ENCODE assay signal across 28 cellular contexts in the genomic region with DNA sequence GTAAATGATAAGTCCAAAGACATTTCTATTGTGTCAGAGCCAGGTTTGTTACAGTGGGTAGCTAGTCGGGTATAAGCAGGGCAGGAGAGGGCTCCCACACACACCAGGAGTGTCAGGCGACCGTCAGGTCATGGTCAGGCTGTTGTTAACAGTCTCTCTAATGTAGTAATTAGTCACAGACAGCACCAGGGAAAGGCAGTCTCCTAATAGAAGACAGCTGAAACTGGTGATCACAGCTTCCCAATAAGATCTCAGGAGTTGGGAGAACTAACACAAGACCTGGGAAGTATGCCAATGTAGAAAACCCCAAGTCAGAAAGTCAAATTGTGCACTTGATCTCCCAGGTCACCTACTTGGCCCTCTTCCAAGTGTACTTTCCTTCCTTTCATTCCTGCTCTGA. TPM values are rescaled to one million over a fixed set of nuclear protein-coding genes. Genes with fewer than 3 reads are reported as not detected.
DNase-seq lines count a peak whose midpoint lies in the region; ATAC-seq and TF ChIP-seq lines count a peak whose summit lies in the region.
"Had no signal": no experiment of that assay in that cellular context is flagged by ENCODE, and none has a peak within 500 bp of the region (broad histone marks: within the 10 kb centered on the region; RNA-seq: fewer than 3 reads in every experiment).

No MANE protein-coding gene starts in this region.

- no peaks in the 10 kb centered on the region for H3K36me3 Mint-ChIP-seq in Calu3 (ENCODE audit: insufficient read depth, unreplicated experiment)
- H3K36me3 Mint-ChIP-seq: activated naive CD4-positive, alpha-beta T cell treated with anti-CD3 and anti-CD28 coated beads, Interleukin-2, amount 50 U/mL, for 24 hours; IgD-negative memory B cell; naive thymus-derived CD8-positive, alpha-beta T cell; type B pancreatic cell had no signal

- no peak for ATAC-seq in HG03097 (IDR thresholded peaks at IDR 0.05; ENCODE audit: low FRiP score, unreplicated experiment)
- no peak for ATAC-seq in left ventricle myocardium superior
- ATAC-seq: activated CD4-positive, CD25-positive, alpha-beta regulatory T cell treated with anti-CD3 and anti-CD28 coated beads, Interleukin-2, amount 50 U/mL, for 24 hours; activated T-cell treated with anti-CD3 and anti-CD28 coated beads, Interleukin-2, amount 50 U/mL, for 72 hours; naive thymus-derived CD8-positive, alpha-beta T cell had no signal

- in situ Hi-C loops in mammary epithelial cell (cut with MboI; ENCODE audit: low sequenced_read_pairs in 2 of 2), result no loop called here

- TF ChIP-seq POLR2A in sigmoid colon (IDR thresholded peaks at IDR 0.05), result no peak

- no peaks in the 10 kb centered on the region for H3K36me3 ChIP-seq in mammary epithelial cell (ENCODE audit: insufficient read depth, low read length)
- no peaks in the 10 kb centered on the region for H3K36me3 ChIP-seq in sigmoid colon
- H3K36me3 ChIP-seq: ascending aorta, BLaER1, right atrium auricular region had no signal

- no peaks in the 10 kb centered on the region for H3K4me1 ChIP-seq in mammary epithelial cell (ENCODE audit: insufficient read depth, low read length)
- H3K4me1 ChIP-seq in sigmoid colon, result no peaks in the 10 kb centered on the region
- H3K4me1 ChIP-seq: ascending aorta, Caco-2, right atrium auricular region had no signal

- no peak overlapping the region for H2AFZ ChIP-seq in mammary epithelial cell (ENCODE audit: low read depth, low read length)

- BruUV-seq in Calu3 (replicated peaks; lab: Mats Ljungman, UMichigan), result no TSS peak
- BruUV-seq in mammary epithelial cell (replicated peaks; lab: Mats Ljungman, UMichigan), result no TSS peak

- H3K4me3 ChIP-seq in mammary epithelial cell (replicated peaks in 1 of 3; ENCODE audit: insufficient read depth in 1 of 3, low read depth in 2 of 3, low read length in 3 of 3), result no peak overlapping the region
- H3K4me3 ChIP-seq in sigmoid colon, result no peak overlapping the region
- H3K4me3 ChIP-seq: ascending aorta, BLaER1, right atrium auricular region had no signal

- WGBS in mammary epithelial cell (ENCODE audit: low coverage, missing lambda C conversion rate), result 44% methylated on average over 3 of the region's 3 CpGs
- WGBS in sigmoid colon, 2 donors, result 51 to 68% methylated on average over 3 of the region's 3 CpGs

- dilution Hi-C loops in mammary epithelial cell (cut with HindIII; ENCODE audit: low sequenced_read_pairs), result no loop called here

- no peak overlapping the region for H3K4me2 ChIP-seq in mammary epithelial cell (ENCODE audit: insufficient read depth, low read depth, low read length)
- H3K4me2 ChIP-seq: BLaER1 had no signal

- DNase-seq in Calu3 (peak; percentile 11), mammary epithelial cell (peak; percentile 20), medulla oblongata (ENCODE audit: extremely low spot score) (peak; percentile 3), sigmoid colon (no peak), left ventricle myocardium superior (no peak)
- DNase-seq in activated CD8-positive, alpha-beta memory T cell treated with anti-CD3 and anti-CD28 coated beads, Interleukin-2, amount 50 U/mL, for 48 hours, result no peak
- DNase-seq: activated T-cell treated with anti-CD3 and anti-CD28 coated beads, Interleukin-2, amount 50 U/mL, for 72 hours; Caco-2; cerebellar nuclear complex; effector CD4-positive, alpha-beta T cell; naive thymus-derived CD8-positive, alpha-beta T cell; NCI-H2227 treated with DMSO at 0.1 percent for 48 hours; NCI-H748 treated with DMSO at 0.1 percent for 48 hours; SHP77; stimulated activated CD8-positive, alpha-beta memory T cell treated with anti-CD3 and anti-CD28 coated beads, Interleukin-4, amount 100 ng/mL, for 48 hours had no signal

- no peak overlapping the region for H3K4me3 Mint-ChIP-seq in Calu3 (ENCODE audit: low read depth, unreplicated experiment)
- H3K4me3 Mint-ChIP-seq: activated naive CD4-positive, alpha-beta T cell treated with anti-CD3 and anti-CD28 coated beads, Interleukin-2, amount 50 U/mL, for 24 hours; activated T-cell treated with anti-CD3 and anti-CD28 coated beads, Interleukin-2, amount 50 U/mL, for 72 hours; IgD-negative memory B cell; naive thymus-derived CD8-positive, alpha-beta T cell; type B pancreatic cell had no signal

- H3K9me3 ChIP-seq in mammary epithelial cell (replicated peaks; ENCODE audit: insufficient read depth, low read length) (no peaks in the 10 kb centered on the region), sigmoid colon (no peaks in the 10 kb centered on the region)
- H3K9me3 ChIP-seq: ascending aorta, BLaER1, Caco-2, right atrium auricular region had no signal

- H3K27me3 ChIP-seq in mammary epithelial cell (ENCODE audit: insufficient read depth, low read length), result peaks cover 4% of the 10 kb centered on the region
- H3K27me3 ChIP-seq in sigmoid colon, result no peaks in the 10 kb centered on the region
- H3K27me3 ChIP-seq: ascending aorta, BLaER1, right atrium auricular region had no signal

- TF ChIP-seq CTCF in Calu3 (IDR thresholded peaks at IDR 0.05; ENCODE audit: unreplicated experiment) (no peak), mammary epithelial cell (conservative IDR thresholded peaks at IDR 0.05 in 1 of 2, IDR thresholded peaks at IDR 0.05 in 1 of 2; ENCODE audit: extremely low read depth in 1 of 2, insufficient read depth in 1 of 2, low read depth in 1 of 2, low read length in 2 of 2) (no peak), sigmoid colon (IDR thresholded peaks at IDR 0.05) (no peak)

- H3K9ac ChIP-seq in mammary epithelial cell (ENCODE audit: insufficient read depth, low read length), result no peak overlapping the region
- H3K9ac ChIP-seq: BLaER1 had no signal

- TF ChIP-seq EP300 in Ishikawa (IDR thresholded peaks at IDR 0.05; ENCODE audit: borderline replicate concordance), result no peak
- no peak for TF ChIP-seq EP300 in sigmoid colon (IDR thresholded peaks at IDR 0.05)

- H3K79me2 ChIP-seq in mammary epithelial cell (ENCODE audit: insufficient read depth, low read length), result no peaks in the 10 kb centered on the region

- no peak overlapping the region for H3K27ac Mint-ChIP-seq in Calu3 (ENCODE audit: unreplicated experiment)
- H3K27ac Mint-ChIP-seq: activated naive CD4-positive, alpha-beta T cell treated with anti-CD3 and anti-CD28 coated beads, Interleukin-2, amount 50 U/mL, for 24 hours; activated T-cell treated with anti-CD3 and anti-CD28 coated beads, Interleukin-2, amount 50 U/mL, for 72 hours; IgD-negative memory B cell; naive thymus-derived CD8-positive, alpha-beta T cell; type B pancreatic cell had no signal

- no peaks in the 10 kb centered on the region for H3K27me3 Mint-ChIP-seq in Calu3 (ENCODE audit: unreplicated experiment)
- H3K27me3 Mint-ChIP-seq: type B pancreatic cell had no signal

- CTCF ChIA-PET in Calu3 (lab: Charles Lee), result interaction anchor here (0.9 kb wide), 1 partner anchor 10 kb away, joined by 3 read pairs; no protein-coding TSS in a partner anchor
- CTCF ChIA-PET in mammary epithelial cell (lab: Charles Lee; ENCODE audit: low non-redundant PET), result no interaction called here

- H3K9me3 Mint-ChIP-seq in Calu3 (ENCODE audit: low read depth, unreplicated experiment), result no peaks in the 10 kb centered on the region
- H3K9me3 Mint-ChIP-seq: activated naive CD4-positive, alpha-beta T cell treated with anti-CD3 and anti-CD28 coated beads, Interleukin-2, amount 50 U/mL, for 24 hours; activated T-cell treated with anti-CD3 and anti-CD28 coated beads, Interleukin-2, amount 50 U/mL, for 72 hours; IgD-negative memory B cell; naive thymus-derived CD8-positive, alpha-beta T cell; type B pancreatic cell had no signal

- H3K27ac ChIP-seq in mammary epithelial cell (ENCODE audit: insufficient read depth, low read depth, low read length) (no peak overlapping the region), sigmoid colon (no peak overlapping the region)
- H3K27ac ChIP-seq: ascending aorta, BLaER1, right atrium auricular region had no signal

- TF ChIP-seq RAD21 in Ishikawa (IDR thresholded peaks at IDR 0.05; ENCODE audit: low read depth), result no peak

- no peaks in the 10 kb centered on the region for H4K20me1 ChIP-seq in mammary epithelial cell (ENCODE audit: insufficient read depth, low read length)
- H4K20me1 ChIP-seq: BLaER1 had no signal

- peaks cover 24% of the 10 kb centered on the region for H3K4me1 Mint-ChIP-seq in Calu3 (ENCODE audit: low read depth, unreplicated experiment)
- H3K4me1 Mint-ChIP-seq: activated naive CD4-positive, alpha-beta T cell treated with anti-CD3 and anti-CD28 coated beads, Interleukin-2, amount 50 U/mL, for 24 hours; IgD-negative memory B cell; naive thymus-derived CD8-positive, alpha-beta T cell had no signal

- intact Hi-C loops in Calu3 (cut with micrococcal nuclease; ENCODE audit: unreplicated experiment), result no loop called here
- intact Hi-C loops in mammary epithelial cell (cut with micrococcal nuclease), result no loop called here
- intact Hi-C loops in sigmoid colon (cut with DNase I), result no loop called here
- intact Hi-C loops in left ventricle myocardium superior (cut with micrococcal nuclease), result no loop called here

TF ChIP-seq in Ishikawa, 13 proteins besides CTCF, POLR2A, EP300 and RAD21:
- TF ChIP-seq FOXM1 (IDR thresholded peaks at IDR 0.05; ENCODE audit: borderline replicate concordance, low read depth) (no peak), NFIC (IDR thresholded peaks at IDR 0.05) (peak; percentile 47)
TF ChIP-seq in Ishikawa: peak in this region for 1.

RNA-seq across cellular contexts. Expression of a gene that starts 53.1 kb away (rescaled TPM):
- total RNA-seq in Calu3 (2022), result not detected in 2 replicates
- total RNA-seq in mammary epithelial cell, result not detected
- not detected for polyA plus RNA-seq in mammary epithelial cell
- not detected for polyA minus RNA-seq in mammary epithelial cell
- total RNA-seq in sigmoid colon, result not detected
- polyA plus RNA-seq in sigmoid colon, result not detected
- not detected for total RNA-seq in left ventricle myocardium superior
- total RNA-seq: activated T-cell treated with anti-CD3 and anti-CD28 coated beads, Interleukin-2, amount 50 U/mL, for 72 hours; ascending aorta; Caco-2; mesenteric fat pad; naive thymus-derived CD8-positive, alpha-beta T cell; OCI-LY7; omental fat pad; right atrium auricular region had no signal
- polyA plus RNA-seq: esophagus; IgD-negative memory B cell; naive thymus-derived CD8-positive, alpha-beta T cell had no signal

Comparison
In these comparisons a context has a peak if more than half of its experiments do, and no peak if none do; other contexts are left out.
1. DNase-seq: peak in Calu3 (single experiment), mammary epithelial cell (single experiment) and medulla oblongata (single experiment); none in activated CD8-positive, alpha-beta memory T cell treated with anti-CD3 and anti-CD28 coated beads, Interleukin-2, amount 50 U/mL, for 48 hours (single experiment), sigmoid colon (single experiment) and left ventricle myocardium superior (single experiment).